In the genomic region with DNA sequence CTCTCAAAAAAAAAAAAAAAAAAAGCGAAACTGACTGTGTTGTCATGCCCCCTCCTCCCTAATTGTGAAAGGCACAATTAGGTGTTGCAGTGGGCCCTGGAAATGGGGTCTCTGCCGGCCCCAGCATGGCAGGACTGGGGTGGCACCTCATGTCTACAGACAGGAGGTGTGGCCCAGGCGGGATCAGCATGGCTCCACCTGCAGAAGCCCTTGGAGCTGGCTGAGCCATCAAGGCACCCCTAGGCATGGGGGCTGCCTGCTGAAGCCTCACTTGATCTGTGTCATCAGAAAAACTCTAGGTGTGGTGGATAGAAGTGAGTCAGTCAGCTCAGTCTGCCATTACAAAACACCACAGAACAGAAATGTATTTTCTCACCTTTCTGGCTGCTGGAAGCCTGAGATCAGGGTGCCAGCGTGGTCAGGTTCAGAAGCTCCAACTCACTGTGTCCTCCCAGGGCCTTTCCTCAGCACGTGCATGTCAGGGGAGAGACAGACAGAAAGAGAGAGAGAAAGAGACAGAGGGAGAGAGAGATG, we compare ENCODE assay signal across 15 cellular contexts. TPM values are rescaled to one million over a fixed set of nuclear protein-coding genes. Genes with fewer than 3 reads are reported as not detected.
DNase-seq lines count a peak whose midpoint lies in the region; ATAC-seq lines count a peak whose summit lies in the region.
"Had no signal": no experiment of that assay in that cellular context is flagged by ENCODE, and none has a peak within 500 bp of the region (broad histone marks: within the 10 kb centered on the region; RNA-seq: fewer than 3 reads in every experiment).

No MANE protein-coding gene starts in this region.

- H3K27ac Mint-ChIP-seq in CD8-positive, alpha-beta memory T cell: peak overlapping the region in 7 of 8 donors; percentile 38 to 99 (median 83)
- H3K27ac Mint-ChIP-seq in activated naive CD4-positive, alpha-beta T cell treated with anti-CD3 and anti-CD28 coated beads, Interleukin-2, amount 10 ng/mL, durations not matched to agents 7 days and 5 days: no peak overlapping the region

- no peak overlapping the region for H3K27ac ChIP-seq in CD8-positive, alpha-beta memory T cell (ENCODE audit: low read depth, low read length)
- H3K27ac ChIP-seq: thoracic aorta had no signal

- H3K27me3 ChIP-seq in CD8-positive, alpha-beta memory T cell (ENCODE audit: insufficient read depth, low read length, poor library complexity, severe bottlenecking): no peaks in the 10 kb centered on the region

- peaks cover 23 to 24% (median 23%) of the 10 kb centered on the region in 3 donors for H3K4me1 Mint-ChIP-seq in CD8-positive, alpha-beta memory T cell
- H3K4me1 Mint-ChIP-seq in activated naive CD4-positive, alpha-beta T cell treated with anti-CD3 and anti-CD28 coated beads, Interleukin-2, amount 10 ng/mL, durations not matched to agents 7 days and 5 days: peaks cover 12% of the 10 kb centered on the region

- no peaks in the 10 kb centered on the region for H3K27me3 Mint-ChIP-seq in CD8-positive, alpha-beta memory T cell
- peaks cover 29% of the 10 kb centered on the region for H3K27me3 Mint-ChIP-seq in activated naive CD4-positive, alpha-beta T cell treated with anti-CD3 and anti-CD28 coated beads, Interleukin-2, amount 10 ng/mL, durations not matched to agents 7 days and 5 days

- H3K9me3 Mint-ChIP-seq in CD8-positive, alpha-beta memory T cell: peaks cover 0 to 3% (median 0%) of the 10 kb centered on the region in 5 donors
- H3K9me3 Mint-ChIP-seq in activated naive CD4-positive, alpha-beta T cell treated with anti-CD3 and anti-CD28 coated beads, Interleukin-2, amount 10 ng/mL, durations not matched to agents 7 days and 5 days: peaks cover 6% of the 10 kb centered on the region

- POLR2A ChIA-PET in CD8-positive, alpha-beta memory T cell (lab: Charles Lee): no interaction called here

- CTCF ChIA-PET in CD8-positive, alpha-beta memory T cell (lab: Charles Lee): interaction anchor here (0.8 to 1.6 kb wide), 4 partner anchors 8 to 54 kb away, joined by 3 to 4 read pairs (median 3); no protein-coding TSS in a partner anchor
- CTCF ChIA-PET in activated naive CD4-positive, alpha-beta T cell treated with anti-CD3 and anti-CD28 coated beads, Interleukin-2, amount 10 ng/mL, durations not matched to agents 7 days and 5 days (lab: Charles Lee): interaction anchor here (0.8 to 6.0 kb wide), 3 partner anchors 53 to 159 kb away, joined by 3 to 43 read pairs (median 4); partner anchors contain the start of gene IFITM2

- peak overlapping the region in 2 of 7 donors; percentile 53 to 89 for H3K4me3 Mint-ChIP-seq in CD8-positive, alpha-beta memory T cell
- H3K4me3 Mint-ChIP-seq in activated naive CD4-positive, alpha-beta T cell treated with anti-CD3 and anti-CD28 coated beads, Interleukin-2, amount 10 ng/mL, durations not matched to agents 7 days and 5 days: no peak overlapping the region

- H3K4me3 ChIP-seq in CD8-positive, alpha-beta memory T cell (ENCODE audit: low read length): no peak overlapping the region
- H3K4me3 ChIP-seq: thoracic aorta had no signal

- H3K36me3 ChIP-seq in CD8-positive, alpha-beta memory T cell (ENCODE audit: insufficient read depth, low read length): no peaks in the 10 kb centered on the region
- H3K36me3 ChIP-seq: thoracic aorta had no signal

- ATAC-seq in HG03159 (IDR thresholded peaks at IDR 0.05; ENCODE audit: unreplicated experiment): no peak

- H3K4me1 ChIP-seq in CD8-positive, alpha-beta memory T cell (ENCODE audit: insufficient read depth, low read length): peaks cover 22% of the 10 kb centered on the region

- peak; percentile 5 for DNase-seq in AG20443 (ENCODE audit: low spot score)
- DNase-seq in CD8-positive, alpha-beta memory T cell: peak in 2 of 5 donors; percentile 55 to 71
- DNase-seq in activated naive CD4-positive, alpha-beta T cell treated with anti-CD3 and anti-CD28 coated beads, Interleukin-2, amount 10 ng/mL, durations not matched to agents 7 days and 5 days: peak; percentile 30
- DNase-seq in mesenteric fat pad (ENCODE audit: low spot score): peak; percentile 39
- DNase-seq in NCI-H1105 treated with DMSO at 0.1 percent for 48 hours (lab: John Stamatoyannopoulos, UW): no peak
- no peak for DNase-seq in NCI-H82 treated with DMSO at 0.1 percent for 48 hours (lab: John Stamatoyannopoulos, UW; ENCODE audit: unreplicated experiment)
- no peak for DNase-seq in AG08396 (ENCODE audit: low spot score)
- DNase-seq: activated CD4-positive, CD25-positive, alpha-beta regulatory T cell; NCI-H1436 treated with DMSO at 0.1 percent for 48 hours; NCI-H524; retina had no signal

- H3K9me3 ChIP-seq in CD8-positive, alpha-beta memory T cell (ENCODE audit: low read length): no peaks in the 10 kb centered on the region
- H3K9me3 ChIP-seq: thoracic aorta had no signal

- no peaks in the 10 kb centered on the region for H3K36me3 Mint-ChIP-seq in CD8-positive, alpha-beta memory T cell
- peaks cover 1% of the 10 kb centered on the region for H3K36me3 Mint-ChIP-seq in activated naive CD4-positive, alpha-beta T cell treated with anti-CD3 and anti-CD28 coated beads, Interleukin-2, amount 10 ng/mL, durations not matched to agents 7 days and 5 days

RNA-seq across cellular contexts. Expression of gene B4GALNT4, which starts 10.1 kb away (rescaled TPM):
- under 1 TPM; 0.47 to 0.81 TPM for total RNA-seq in CD8-positive, alpha-beta memory T cell
- 0.31 TPM for polyA plus RNA-seq in CD8-positive, alpha-beta memory T cell
- not detected for total RNA-seq in mesenteric fat pad

RNA-seq across cellular contexts. Expression of gene PKP3, which starts 34.8 kb away (rescaled TPM):
- total RNA-seq in CD8-positive, alpha-beta memory T cell: not detected
- polyA plus RNA-seq in CD8-positive, alpha-beta memory T cell: 1.1 TPM
- 1.2 TPM for total RNA-seq in mesenteric fat pad
- total RNA-seq: frontal cortex, SK-MEL-5 had no signal

RNA-seq across cellular contexts. Expression of gene IFITM3, which starts 38.6 kb away (rescaled TPM):
- 10 to 100 TPM; 20.6 to 21.0 TPM for total RNA-seq in CD8-positive, alpha-beta memory T cell
- 12.0 TPM for polyA plus RNA-seq in CD8-positive, alpha-beta memory T cell
- total RNA-seq in mesenteric fat pad: 964 TPM

RNA-seq across cellular contexts. Expression of gene IFITM1, which starts 45.4 kb away (rescaled TPM):
- total RNA-seq in CD8-positive, alpha-beta memory T cell: 10 to 100 TPM; 70.7 to 75.9 TPM
- polyA plus RNA-seq in CD8-positive, alpha-beta memory T cell: 2,153 TPM
- 232 TPM for total RNA-seq in mesenteric fat pad

RNA-seq across cellular contexts. Expression of gene IFITM2, which starts 51.6 kb away (rescaled TPM):
- 100 to 1,000 TPM; 132 to 142 TPM for total RNA-seq in CD8-positive, alpha-beta memory T cell
- 3,074 TPM for polyA plus RNA-seq in CD8-positive, alpha-beta memory T cell
- total RNA-seq in mesenteric fat pad: 657 TPM

Comparison
In these comparisons a context has a peak if more than half of its experiments do, and no peak if none do; other contexts are left out.
1. DNase-seq: peak in AG20443 (single experiment), activated naive CD4-positive, alpha-beta T cell treated with anti-CD3 and anti-CD28 coated beads, Interleukin-2, amount 10 ng/mL, durations not matched to agents 7 days and 5 days (single experiment) and mesenteric fat pad (single experiment); none in NCI-H1105 treated with DMSO at 0.1 percent for 48 hours (single experiment), NCI-H82 treated with DMSO at 0.1 percent for 48 hours (single experiment) and AG08396 (single experiment).
2. RNA of gene IFITM3, which starts 38.6 kb away (total RNA-seq): 964 TPM in mesenteric fat pad (single experiment); 20.6 to 21.0 TPM in CD8-positive, alpha-beta memory T cell; every median in the first group is over 10 times any median in the second.